9 cellular contexts compared by ENCODE assay signal in genomic region chr2:134127496-134127895, GRCh38.
DNase-seq lines count a peak whose midpoint lies in the region; ATAC-seq and TF ChIP-seq lines count a peak whose summit lies in the region.
"Had no signal": no experiment of that assay in that cellular context is flagged by ENCODE, and none has a peak within 500 bp of the region (broad histone marks: within the 10 kb centered on the region; RNA-seq: fewer than 3 reads in every experiment).

No MANE protein-coding gene starts in this region.

- TF ChIP-seq POLR2A in ovary (IDR thresholded peaks at IDR 0.05): no peak

- WGBS in ovary, 3 donors: 89 to 92% (median 89%) methylated on average over 7 of the region's 7 CpGs

- peak overlapping the region; percentile 25 to 60 for H3K4me3 Mint-ChIP-seq in activated T-cell treated with anti-CD3 and anti-CD28 coated beads, Interleukin-2, amount 50 U/mL, for 72 hours

- no peak for TF ChIP-seq CTCF in ovary (IDR thresholded peaks at IDR 0.05)

- H3K36me3 ChIP-seq in ovary: no peaks in the 10 kb centered on the region

- peak; percentile 49 for ATAC-seq in GM19328 (IDR thresholded peaks at IDR 0.05; ENCODE audit: unreplicated experiment)
- ATAC-seq in HG03565 (IDR thresholded peaks at IDR 0.05; ENCODE audit: unreplicated experiment): peak; percentile 50
- peak; percentile 97 to 98 for ATAC-seq in activated T-cell treated with anti-CD3 and anti-CD28 coated beads, Interleukin-2, amount 50 U/mL, for 72 hours (replicated peaks in 1 of 2)

- no peaks in the 10 kb centered on the region for H3K36me3 Mint-ChIP-seq in activated T-cell treated with anti-CD3 and anti-CD28 coated beads, Interleukin-2, amount 50 U/mL, for 72 hours (ENCODE audit: insufficient read depth in 2 of 2)

- no peak overlapping the region for H3K4me3 ChIP-seq in ovary

- H3K27ac ChIP-seq in ovary: no peak overlapping the region

- H3K9me3 ChIP-seq in ovary: no peaks in the 10 kb centered on the region

- H3K27me3 Mint-ChIP-seq in activated T-cell treated with anti-CD3 and anti-CD28 coated beads, Interleukin-2, amount 50 U/mL, for 72 hours (ENCODE audit: low read depth): no peaks in the 10 kb centered on the region

- peaks cover 71% of the 10 kb centered on the region for H3K4me1 Mint-ChIP-seq in activated T-cell treated with anti-CD3 and anti-CD28 coated beads, Interleukin-2, amount 50 U/mL, for 72 hours (ENCODE audit: low read depth)

- intact Hi-C loops in ovary (cut with DNase I): loop anchor here in 3 of 4 donors (10.0 kb wide), 3 partner anchors 117 to 277 kb away; partner anchors contain the start of gene MGAT5 (in 1 of the 3)

- no peaks in the 10 kb centered on the region for H3K27me3 ChIP-seq in ovary

- TF ChIP-seq EP300 in ovary (IDR thresholded peaks at IDR 0.05): no peak

- H3K27ac Mint-ChIP-seq in activated T-cell treated with anti-CD3 and anti-CD28 coated beads, Interleukin-2, amount 50 U/mL, for 72 hours: no peak overlapping the region

- peak; percentile 76 to 84 for DNase-seq in activated T-cell treated with anti-CD3 and anti-CD28 coated beads, Interleukin-2, amount 50 U/mL, for 72 hours
- DNase-seq in stimulated activated CD4-positive, alpha-beta T cell treated with anti-CD3 and anti-CD28 coated beads, Interleukin-4, amount 100 ng/mL, for 1 hour: peak; percentile 62
- DNase-seq in NCI-H345 treated with DMSO at 0.1 percent for 48 hours (lab: John Stamatoyannopoulos, UW; ENCODE audit: unreplicated experiment): no peak
- no peak for DNase-seq in NCI-H345 (lab: John Stamatoyannopoulos, UW)
- no peak for DNase-seq in NCI-H748 treated with DMSO at 0.1 percent for 48 hours (lab: John Stamatoyannopoulos, UW)
- DNase-seq in ovary: no peak
- DNase-seq: NCI-H146 had no signal

- no peaks in the 10 kb centered on the region for H3K9me3 Mint-ChIP-seq in activated T-cell treated with anti-CD3 and anti-CD28 coated beads, Interleukin-2, amount 50 U/mL, for 72 hours

- H3K4me1 ChIP-seq in ovary (ENCODE audit: insufficient read depth): peaks cover 14% of the 10 kb centered on the region

Comparison
In these comparisons a context has a peak if more than half of its experiments do, and no peak if none do; other contexts are left out.
1. DNase-seq: peak in activated T-cell treated with anti-CD3 and anti-CD28 coated beads, Interleukin-2, amount 50 U/mL, for 72 hours (2 of 2) and stimulated activated CD4-positive, alpha-beta T cell treated with anti-CD3 and anti-CD28 coated beads, Interleukin-4, amount 100 ng/mL, for 1 hour (single experiment); none in NCI-H345 treated with DMSO at 0.1 percent for 48 hours (single experiment), NCI-H345 (single experiment), NCI-H748 treated with DMSO at 0.1 percent for 48 hours (single experiment) and ovary (0 of 5).
2. Peak in every context shown above with its lines, with median percentiles within 50 percentile points of each other: ATAC-seq.